19 cellular contexts compared by ENCODE assay signal in the genomic region with DNA sequence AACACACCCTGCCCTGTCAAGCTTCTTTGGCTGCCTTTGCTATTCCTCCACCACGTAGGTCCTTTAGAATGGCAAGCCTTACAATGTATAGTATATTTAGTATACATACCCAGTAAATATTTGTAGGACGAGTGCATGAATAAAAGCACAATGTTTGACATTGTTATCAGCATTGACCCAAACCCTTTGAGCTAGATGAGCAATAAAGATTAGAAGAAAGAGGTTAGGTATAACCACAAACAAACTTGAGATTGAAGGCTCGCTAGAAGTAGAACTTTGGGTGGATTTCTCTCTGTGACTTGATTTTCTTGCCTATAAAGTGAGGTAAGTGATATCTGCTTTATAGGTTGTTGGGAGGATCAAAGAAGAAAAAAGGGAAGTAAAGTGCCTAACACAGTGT.
A peak's percentile ranks its signal among the peaks of the same experiment; 100 is the strongest.
DNase-seq lines count a peak whose midpoint lies in the region; ATAC-seq and TF ChIP-seq lines count a peak whose summit lies in the region.
"Had no signal": no experiment of that assay in that cellular context is flagged by ENCODE, and none has a peak within 500 bp of the region (broad histone marks: within the 10 kb centered on the region; RNA-seq: fewer than 3 reads in every experiment).

No MANE protein-coding gene starts in this region.

- H3K27ac Mint-ChIP-seq in type B pancreatic cell = peak overlapping the region; percentile 21
- H3K27ac Mint-ChIP-seq: CD8-positive, alpha-beta memory T cell had no signal

- H3K27me3 ChIP-seq in hepatocyte (no peaks in the 10 kb centered on the region), mucosa of rectum (ENCODE audit: control insufficient read depth in 2 of 2, insufficient read depth in 2 of 2, low read length in 2 of 2) (no peaks in the 10 kb centered on the region), heart left ventricle (no peaks in the 10 kb centered on the region)
- H3K27me3 ChIP-seq: Peyer's patch, SJCRH30 had no signal

- TF ChIP-seq CTCF in LNCaP clone FGC (IDR thresholded peaks at IDR 0.05; ENCODE audit: control insufficient read depth, extremely low read depth, insufficient read depth) (no peak), hepatocyte (IDR thresholded peaks at IDR 0.05; ENCODE audit: poor library complexity) (no peak), type B pancreatic cell (conservative IDR thresholded peaks at IDR 0.05) (no peak), heart left ventricle (IDR thresholded peaks at IDR 0.05) (no peak)

- no peak overlapping the region for H2AFZ ChIP-seq in hepatocyte

- no peaks in the 10 kb centered on the region for H3K9me2 ChIP-seq in hepatocyte (replicated peaks; ENCODE audit: insufficient read depth)

- peaks cover 53% of the 10 kb centered on the region for H3K4me1 Mint-ChIP-seq in type B pancreatic cell (ENCODE audit: unreplicated experiment)
- H3K4me1 Mint-ChIP-seq: CD8-positive, alpha-beta memory T cell had no signal

- no peak overlapping the region for H3K4me3 Mint-ChIP-seq in type B pancreatic cell
- H3K4me3 Mint-ChIP-seq: CD8-positive, alpha-beta memory T cell had no signal

- peak; percentile 25 for DNase-seq in LNCaP clone FGC (ENCODE audit: low read depth)
- DNase-seq in hepatocyte (ENCODE audit: low spot score) = no peak
- DNase-seq in type B pancreatic cell (ENCODE audit: extremely low spot score, unreplicated experiment) = no peak
- no peak for DNase-seq in NCI-H2029 treated with DMSO at 0.1 percent for 48 hours (lab: John Stamatoyannopoulos, UW)
- DNase-seq in heart left ventricle = no peak
- DNase-seq in DMS153 (lab: John Stamatoyannopoulos, UW) = no peak
- DNase-seq: CD8-positive, alpha-beta memory T cell; EL; GF-D8; NCI-H1436 treated with DMSO at 0.1 percent for 48 hours; NCI-H2029; NCI-H2171; NCI-H345; NCI-H524; NCI-H774; SJCRH30 had no signal

- H3K36me3 ChIP-seq in hepatocyte (replicated peaks; ENCODE audit: insufficient read depth, low read depth) = no peaks in the 10 kb centered on the region
- no peaks in the 10 kb centered on the region for H3K36me3 ChIP-seq in mucosa of rectum (ENCODE audit: control insufficient read depth in 2 of 2, insufficient read depth in 2 of 2, low read length in 2 of 2)
- H3K36me3 ChIP-seq in heart left ventricle = no peaks in the 10 kb centered on the region
- H3K36me3 ChIP-seq: Peyer's patch, SJCRH30 had no signal

- H4K20me1 ChIP-seq in hepatocyte (ENCODE audit: insufficient read depth, poor library complexity, severe bottlenecking) = no peaks in the 10 kb centered on the region

- H3K4me3 ChIP-seq in LNCaP clone FGC (ENCODE audit: low read depth, low read length) = no peak overlapping the region
- H3K4me3 ChIP-seq in hepatocyte = no peak overlapping the region
- H3K4me3 ChIP-seq in mucosa of rectum (ENCODE audit: low read length in 2 of 2) = no peak overlapping the region
- H3K4me3 ChIP-seq in heart left ventricle = no peak overlapping the region
- H3K4me3 ChIP-seq: K562, Peyer's patch, SJCRH30 had no signal

- intact Hi-C loops in heart left ventricle (cut with DNase I) = loop anchor here in 1 of 10 donors (10.0 kb wide), 1 partner anchor 84 kb away; no protein-coding TSS in a partner anchor

- no peak for ATAC-seq in heart left ventricle
- ATAC-seq: K562 had no signal

- no peak overlapping the region for H3K9ac ChIP-seq in mucosa of rectum (ENCODE audit: low read depth in 1 of 2, low read length in 2 of 2)

- 56% methylated on average over 3 of the region's 3 CpGs for WGBS in hepatocyte (ENCODE audit: low lambda C conversion rate, missing lambda C conversion rate)
- WGBS in heart left ventricle, 4 donors = 63 to 97% (median 80%) methylated on average over 3 of the region's 3 CpGs

- no peaks in the 10 kb centered on the region for H3K9me3 Mint-ChIP-seq in type B pancreatic cell
- H3K9me3 Mint-ChIP-seq: CD8-positive, alpha-beta memory T cell had no signal

- H3K27me3 Mint-ChIP-seq in type B pancreatic cell = peaks cover 44% of the 10 kb centered on the region

- H3K9me3 ChIP-seq in hepatocyte (ENCODE audit: low read depth) (no peaks in the 10 kb centered on the region), mucosa of rectum (ENCODE audit: control insufficient read depth in 2 of 2, low read length in 2 of 2) (no peaks in the 10 kb centered on the region), heart left ventricle (no peaks in the 10 kb centered on the region)
- H3K9me3 ChIP-seq: Peyer's patch, SJCRH30 had no signal

- no peak for TF ChIP-seq POLR2A in heart left ventricle (IDR thresholded peaks at IDR 0.05)

- H3K27ac ChIP-seq in hepatocyte (peak overlapping the region; percentile 68), mucosa of rectum (ENCODE audit: low read depth in 2 of 2, low read length in 2 of 2) (peak overlapping the region; percentile 40 to 73), heart left ventricle (no peak overlapping the region)
- H3K27ac ChIP-seq: SJCRH30 had no signal

- peaks cover 28% of the 10 kb centered on the region for H3K36me3 Mint-ChIP-seq in type B pancreatic cell
- H3K36me3 Mint-ChIP-seq: CD8-positive, alpha-beta memory T cell had no signal

- H3K4me2 ChIP-seq in hepatocyte = peak overlapping the region; percentile 36

- H3K79me2 ChIP-seq in hepatocyte = no peaks in the 10 kb centered on the region

- peaks cover 58% of the 10 kb centered on the region for H3K4me1 ChIP-seq in hepatocyte (ENCODE audit: insufficient read depth)
- peaks cover 2 to 18% of the 10 kb centered on the region in 2 donors for H3K4me1 ChIP-seq in mucosa of rectum (ENCODE audit: control insufficient read depth in 2 of 2, insufficient read depth in 2 of 2, low read length in 2 of 2)
- peaks cover 0 to 16% (median 6%) of the 10 kb centered on the region in 12 donors for H3K4me1 ChIP-seq in heart left ventricle

Comparison
In these comparisons a context has a peak if more than half of its experiments do, and no peak if none do; other contexts are left out.
1. H3K27ac ChIP-seq: peak in hepatocyte (single experiment) and mucosa of rectum (2 of 2); none in heart left ventricle (0 of 12).